ENCODE assay signal across 25 cellular contexts in the genomic region with DNA sequence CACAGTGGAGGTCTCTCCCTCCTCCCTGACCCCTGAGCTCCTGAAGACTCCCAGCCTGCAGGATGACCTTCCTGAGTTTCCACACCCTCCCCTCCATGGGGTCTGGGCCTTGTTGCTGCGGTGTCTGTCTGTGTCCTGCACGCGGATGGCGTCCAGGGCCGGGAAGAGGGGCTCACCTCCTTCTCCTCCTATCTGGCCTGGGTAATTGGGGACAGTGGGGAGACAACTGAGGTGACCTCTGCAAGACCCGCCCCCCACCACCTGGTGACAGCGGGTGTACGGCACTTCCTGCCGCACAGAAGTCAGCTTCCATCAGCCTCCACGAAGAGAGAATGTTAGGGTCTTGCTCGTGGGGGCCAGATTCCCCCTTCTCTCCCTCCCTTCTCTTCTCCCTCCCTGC. TPM values are rescaled to one million over a fixed set of nuclear protein-coding genes. Genes with fewer than 3 reads are reported as not detected.
"Had no signal": no experiment of that assay in that cellular context is flagged by ENCODE, and none has a peak within 500 bp of the region (broad histone marks: within the 10 kb centered on the region; RNA-seq: fewer than 3 reads in every experiment).

No MANE protein-coding gene starts in this region.

- H3K27ac ChIP-seq: ascending aorta, body of pancreas had no signal

- H3K4me3 ChIP-seq: ascending aorta, body of pancreas, K562 had no signal

- H3K4me1 ChIP-seq: ascending aorta, body of pancreas had no signal

- ATAC-seq: activated naive CD4-positive, alpha-beta T cell treated with anti-CD3 and anti-CD28 coated beads, Interleukin-2, amount 50 U/mL, for 72 hours; activated naive CD8-positive, alpha-beta T cell treated with anti-CD3 and anti-CD28 coated beads, Interleukin-2, amount 50 U/mL, for 24 hours; activated T-cell treated with anti-CD3 and anti-CD28 coated beads, Interleukin-2, amount 50 U/mL, for 4 hours; body of pancreas; K562 had no signal

- H3K9me3 ChIP-seq: ascending aorta, body of pancreas had no signal

- H3K36me3 ChIP-seq: ascending aorta had no signal

- H3K27me3 ChIP-seq: ascending aorta, body of pancreas had no signal

- DNase-seq: activated B cell treated with CpG ODN at 0.5 μM for 24 hours; activated CD4-positive, alpha-beta T cell treated with anti-CD3 and anti-CD28 coated beads for 1 hour; activated CD4-positive, alpha-beta T cell treated with anti-CD3 and anti-CD28 coated beads, Interleukin-2, amount 10 ng/mL, durations not matched to agents 24 days and 14 days; activated CD4-positive, alpha-beta T cell treated with anti-CD3 and anti-CD28 coated beads, Interleukin-2, amount 50 U/mL, for 48 hours; activated CD8-positive, alpha-beta memory T cell treated with anti-CD3 and anti-CD28 coated beads for 24 hours; activated effector memory CD4-positive, alpha-beta T cell treated with anti-CD3 and anti-CD28 coated beads, Interleukin-2, amount 50 U/mL, for 16 hours; activated naive CD4-positive, alpha-beta T cell treated with Interleukin-2 at 50 U/mL for 16 hours; activated naive CD8-positive, alpha-beta T cell treated with anti-CD3 and anti-CD28 coated beads, Interleukin-2, amount 50 U/mL, for 24 hours; activated T-cell treated with anti-CD3 and anti-CD28 coated beads, Interleukin-2, amount 50 U/mL, for 4 hours; amniotic stem cell; body of pancreas; Karpas-422; MM.1S; NCI-H1105; NCI-H1436 treated with DMSO at 0.1 percent for 48 hours; NCI-H187; NCI-H2081; NCI-H510A treated with DMSO at 0.1 percent for 48 hours; NCI-H69; SHP77 treated with DMSO at 0.1 percent for 48 hours; T-helper 9 cell had no signal

RNA-seq across cellular contexts. Expression of gene LINC01488, which starts 31.7 kb away (rescaled TPM):
- total RNA-seq: activated B cell treated with CpG ODN at 0.5 μM for 24 hours; activated CD4-positive, alpha-beta T cell treated with anti-CD3 and anti-CD28 coated beads, Interleukin-2, amount 10 ng/mL, durations not matched to agents 24 days and 14 days; activated naive CD4-positive, alpha-beta T cell treated with anti-CD3 and anti-CD28 coated beads, Interleukin-2, amount 50 U/mL, for 72 hours; activated T-cell treated with anti-CD3 and anti-CD28 coated beads, Interleukin-2, amount 50 U/mL, for 4 hours; ascending aorta; body of pancreas; bronchial epithelial cell; K562 had no signal
- polyA plus RNA-seq: K562 had no signal
